ENCODE assay signal across 1 cellular context in genomic region chr7:151167197-151167911, GRCh38.
TF ChIP-seq lines count a peak whose summit lies in the region.

Gene GBX1, minus strand, starts transcription at chr7:151167694. Its CDS starts 146 bp downstream, at chr7:151167548.

TF ChIP-seq in IMR-90, 13 proteins besides CTCF, POLR2A, EP300 and RAD21 (continued from another document):
- no peak for TF ChIP-seq RCOR1 (IDR thresholded peaks at IDR 0.05; ENCODE audit: insufficient replicate concordance, low read length)
- no peak for TF ChIP-seq RFX5 (IDR thresholded peaks at IDR 0.05; ENCODE audit: low read depth, low read length)
TF ChIP-seq in IMR-90: peak in this region for 0.
